10 cellular contexts compared by ENCODE assay signal in genomic region chr16:66619534-66620418, GRCh38. TPM values are rescaled to one million over a fixed set of nuclear protein-coding genes. Genes with fewer than 3 reads are reported as not detected.
DNase-seq lines count a peak whose midpoint lies in the region; ATAC-seq and TF ChIP-seq lines count a peak whose summit lies in the region.
"Had no signal": no experiment of that assay in that cellular context is flagged by ENCODE, and none has a peak within 500 bp of the region (broad histone marks: within the 10 kb centered on the region; RNA-seq: fewer than 3 reads in every experiment).

No MANE protein-coding gene starts in this region.

- H3K9me3 ChIP-seq in heart right ventricle, result no peaks in the 10 kb centered on the region
- H3K9me3 ChIP-seq: heart left ventricle had no signal

- intact Hi-C loops in heart right ventricle (cut with DNase I) (loop anchor here in 1 of 10 donors (10.0 kb wide), 1 partner anchor 245 kb away; no protein-coding TSS in a partner anchor), Right ventricle myocardium superior (cut with DNase I) (no loop called here)

- WGBS in heart right ventricle, 2 donors, result 65 to 70% methylated on average over 12 of the region's 12 CpGs

- ATAC-seq in heart right ventricle (peak in 5 of 8 donors; percentile 12 to 48 (median 37)), Right ventricle myocardium superior (ENCODE audit: poor library complexity) (no peak), GM18858 (IDR thresholded peaks at IDR 0.05; ENCODE audit: unreplicated experiment) (no peak)

- H3K36me3 ChIP-seq in heart right ventricle, result peaks cover 0 to 25% (median 0%) of the 10 kb centered on the region in 9 donors

- H3K27ac ChIP-seq in heart right ventricle, result peak overlapping the region in 2 of 10 donors; percentile 8 to 13
- H3K27ac ChIP-seq: C4-2B had no signal

- TF ChIP-seq CTCF in heart right ventricle (IDR thresholded peaks at IDR 0.05), result no peak
- no peak for TF ChIP-seq CTCF in fibroblast of villous mesenchyme (IDR thresholded peaks at IDR 0.05; ENCODE audit: insufficient read depth, low read depth, low read length)

- no peak for DNase-seq in heart right ventricle
- DNase-seq in Right ventricle myocardium superior, result no peak
- DNase-seq in RPMI7951 (ENCODE audit: low read depth), result peak; percentile 71
- DNase-seq in fibroblast of villous mesenchyme (ENCODE audit: low read depth), result peak; percentile 77
- no peak for DNase-seq in HuH-7 (ENCODE audit: low spot score)
- DNase-seq in stimulated activated CD4-positive, alpha-beta T cell treated with anti-CD3 and anti-CD28 coated beads, Interleukin-2, amount 100 ng/mL, for 48 hours, result no peak
- DNase-seq in erythroblast (lab: John Stamatoyannopoulos, UW), result no peak
- DNase-seq: heart left ventricle had no signal

- no peak overlapping the region for H3K4me3 ChIP-seq in heart right ventricle
- H3K4me3 ChIP-seq in fibroblast of villous mesenchyme (ENCODE audit: low read depth, low read length), result no peak overlapping the region
- H3K4me3 ChIP-seq: heart left ventricle had no signal

- no peaks in the 10 kb centered on the region for H3K27me3 ChIP-seq in heart right ventricle
- H3K27me3 ChIP-seq: heart left ventricle had no signal

- no peak for TF ChIP-seq POLR2A in erythroblast (IDR thresholded peaks at IDR 0.05; ENCODE audit: low read length)

- peaks cover 0 to 27% (median 18%) of the 10 kb centered on the region in 9 donors for H3K4me1 ChIP-seq in heart right ventricle

RNA-seq across cellular contexts. Expression of gene CMTM3, which starts 15.3 kb away (rescaled TPM):
- total RNA-seq in heart right ventricle (10 to 100 TPM in 3 of 10 donors, 1 to 10 TPM in 7; 6.6 to 19.9 (median 7.9) TPM), Right ventricle myocardium superior (10.1 TPM), fibroblast of villous mesenchyme (22.0 and 26.7 TPM in 2 replicates)
- polyA plus RNA-seq in heart right ventricle, result 10 to 100 TPM; 12.0 to 18.0 TPM
- total RNA-seq in RPMI7951 (2014; rRNA removed; shearing (Covaris generic)), result 47.9 and 49.2 TPM in 2 replicates

RNA-seq across cellular contexts. Expression of gene CMTM2, which starts 40.5 kb away (rescaled TPM):
- total RNA-seq in heart right ventricle, result under 1 TPM in 4 of 10 donors, not detected in 6; 0.33 to 0.95 (median 0.63) TPM
- polyA plus RNA-seq in heart right ventricle, result not detected
- total RNA-seq in Right ventricle myocardium superior, result 0.46 TPM
- 0.98 TPM in 1 of 2 replicates, not detected in the other for total RNA-seq in RPMI7951 (2014; rRNA removed; shearing (Covaris generic))
- not detected in 2 replicates for total RNA-seq in fibroblast of villous mesenchyme
- polyA plus RNA-seq: heart left ventricle had no signal

RNA-seq across cellular contexts. Expression of gene CMTM1, which starts 53.5 kb away (rescaled TPM):
- total RNA-seq in heart right ventricle (1 to 10 TPM in 5 of 10 donors, under 1 TPM in 5; 0.50 to 2.1 (median 0.98) TPM), Right ventricle myocardium superior (1.3 TPM), fibroblast of villous mesenchyme (2.3 and 3.9 TPM in 2 replicates)
- under 1 TPM in 1 of 2 donors, not detected in 1; 0.19 TPM for polyA plus RNA-seq in heart right ventricle
- 6.0 and 6.4 TPM in 2 replicates for total RNA-seq in RPMI7951 (2014; rRNA removed; shearing (Covaris generic))

Comparison
In these comparisons a context has a peak if more than half of its experiments do, and no peak if none do; other contexts are left out.
1. ATAC-seq: peak in heart right ventricle (5 of 8); none in Right ventricle myocardium superior (single experiment) and GM18858 (single experiment).
2. DNase-seq: peak in RPMI7951 (single experiment) and fibroblast of villous mesenchyme (single experiment); none in heart right ventricle (0 of 2), Right ventricle myocardium superior (single experiment), HuH-7 (single experiment), stimulated activated CD4-positive, alpha-beta T cell treated with anti-CD3 and anti-CD28 coated beads, Interleukin-2, amount 100 ng/mL, for 48 hours (0 of 2) and erythroblast (0 of 2).